ENCODE assay signal across 30 cellular contexts in the genomic region with DNA sequence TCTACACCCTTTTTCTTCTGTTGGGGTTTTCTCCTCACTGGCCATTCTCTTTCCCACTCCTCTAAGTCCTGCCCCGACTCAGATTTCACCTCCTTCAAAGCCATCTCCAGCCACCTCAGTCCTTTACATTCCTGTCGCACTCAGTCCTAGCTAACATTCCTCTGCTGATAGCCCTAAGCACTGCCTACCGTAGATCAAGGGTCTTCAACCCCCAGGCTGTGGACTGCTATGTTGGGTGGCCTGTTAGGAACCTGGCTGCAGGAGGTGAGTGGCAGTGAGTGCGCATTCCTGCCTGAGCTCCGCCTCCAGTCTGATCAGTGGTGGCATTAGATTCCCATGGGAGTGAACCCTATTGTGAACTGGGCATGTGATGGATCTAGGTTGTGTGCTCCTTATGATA. TPM values are rescaled to one million over a fixed set of nuclear protein-coding genes. Genes with fewer than 3 reads are reported as not detected.
A peak's percentile ranks its signal among the peaks of the same experiment; 100 is the strongest.
DNase-seq lines count a peak whose midpoint lies in the region; ATAC-seq and TF ChIP-seq lines count a peak whose summit lies in the region.
"Had no signal": no experiment of that assay in that cellular context is flagged by ENCODE, and none has a peak within 500 bp of the region (broad histone marks: within the 10 kb centered on the region; RNA-seq: fewer than 3 reads in every experiment).

No MANE protein-coding gene starts in this region.

- no peak overlapping the region for H3K9ac ChIP-seq in subcutaneous abdominal adipose tissue (ENCODE audit: low read length in 5 of 5)
- H3K9ac ChIP-seq: BLaER1, SK-N-SH had no signal

- no peak overlapping the region for H3K4me3 ChIP-seq in CD4-positive, alpha-beta memory T cell (ENCODE audit: low read length in 2 of 2)
- no peak overlapping the region for H3K4me3 ChIP-seq in subcutaneous abdominal adipose tissue (ENCODE audit: low read depth in 1 of 5, low read length in 5 of 5)
- H3K4me3 ChIP-seq in sigmoid colon: no peak overlapping the region
- H3K4me3 ChIP-seq: BLaER1, testis had no signal

- no peak overlapping the region for H3K4me3 Mint-ChIP-seq in CD4-positive, alpha-beta memory T cell
- H3K4me3 Mint-ChIP-seq in WTC11 (no peak overlapping the region), nephron (no peak overlapping the region)
- H3K4me3 Mint-ChIP-seq: activated CD4-positive, alpha-beta memory T cell treated with anti-CD3 and anti-CD28 coated beads, Interleukin-2, amount 10 ng/mL, durations not matched to agents 7 days and 5 days; activated naive CD8-positive, alpha-beta T cell; effector memory CD8-positive, alpha-beta T cell; T-helper 1 cell treated with Interleukin-12 subunit alpha and Interleukin-12 subunit beta and Interleukin-4 antibody, amounts not matched to agents 30 μg/mL and 1 μg/mL, for 36 hours had no signal

- H3K27me3 Mint-ChIP-seq in CD4-positive, alpha-beta memory T cell: no peaks in the 10 kb centered on the region
- H3K27me3 Mint-ChIP-seq in WTC11 (ENCODE audit: low read depth) (no peaks in the 10 kb centered on the region), nephron (ENCODE audit: low read depth) (no peaks in the 10 kb centered on the region)
- H3K27me3 Mint-ChIP-seq: activated CD4-positive, alpha-beta memory T cell treated with anti-CD3 and anti-CD28 coated beads, Interleukin-2, amount 10 ng/mL, durations not matched to agents 7 days and 5 days; activated naive CD8-positive, alpha-beta T cell; effector memory CD8-positive, alpha-beta T cell had no signal

- no peak for DNase-seq in CD4-positive, alpha-beta memory T cell
- DNase-seq in WTC11 (ENCODE audit: low spot score): no peak
- DNase-seq in activated gamma-delta T cell (lab: John Stamatoyannopoulos, UW): no peak
- DNase-seq in hepatic stellate cell (ENCODE audit: low spot score): no peak
- DNase-seq in sigmoid colon: no peak
- DNase-seq: activated CD4-positive, alpha-beta memory T cell treated with anti-CD3 and anti-CD28 coated beads, Interleukin-2, amount 10 ng/mL, durations not matched to agents 7 days and 5 days; activated CD4-positive, CD25-positive, alpha-beta regulatory T cell treated with anti-CD3 and anti-CD28 coated beads, Interleukin-2, amount 50 U/mL, for 72 hours; activated CD8-positive, alpha-beta memory T cell treated with anti-CD3 and anti-CD28 coated beads, Interleukin-2, amount 50 U/mL, for 4 hours; Caco-2; central memory CD4-positive, alpha-beta T cell; cortex of kidney; DMS79; effector memory CD8-positive, alpha-beta T cell; GDM1; Kasumi-1; NCI-H1417; NCI-H2029; NCI-H524 treated with DMSO at 0.1 percent for 48 hours; PC-3; retina; SK-N-SH; small intestine; stimulated activated naive CD4-positive, alpha-beta T cell; testis had no signal

- no peak for ATAC-seq in WTC11
- ATAC-seq: effector memory CD8-positive, alpha-beta T cell; left ventricle myocardium superior; PC-3 had no signal

- H3K27ac ChIP-seq in CD4-positive, alpha-beta memory T cell (ENCODE audit: low read depth, low read length): no peak overlapping the region
- H3K27ac ChIP-seq in subcutaneous abdominal adipose tissue (ENCODE audit: low read depth, low read length) (peak overlapping the region; percentile 76), sigmoid colon (no peak overlapping the region)
- H3K27ac ChIP-seq: BLaER1, testis had no signal

- peaks cover 3 to 27% (median 10%) of the 10 kb centered on the region in 4 donors for H3K4me1 Mint-ChIP-seq in CD4-positive, alpha-beta memory T cell
- peaks cover 19% of the 10 kb centered on the region for H3K4me1 Mint-ChIP-seq in WTC11
- H3K4me1 Mint-ChIP-seq in nephron: peaks cover 32% of the 10 kb centered on the region
- H3K4me1 Mint-ChIP-seq: activated CD4-positive, alpha-beta memory T cell treated with anti-CD3 and anti-CD28 coated beads, Interleukin-2, amount 10 ng/mL, durations not matched to agents 7 days and 5 days had no signal

- peaks cover 25 to 48% of the 10 kb centered on the region in 2 donors for H3K36me3 Mint-ChIP-seq in CD4-positive, alpha-beta memory T cell
- H3K36me3 Mint-ChIP-seq in WTC11 (peaks cover 45% of the 10 kb centered on the region), nephron (ENCODE audit: low read depth) (peaks cover 57% of the 10 kb centered on the region)

- intact Hi-C loops in CD4-positive, alpha-beta memory T cell (cut with micrococcal nuclease): no loop called here
- intact Hi-C loops in sigmoid colon (cut with DNase I): no loop called here

- no peak for TF ChIP-seq POLR2A in sigmoid colon (IDR thresholded peaks at IDR 0.05)

- no peaks in the 10 kb centered on the region for H3K9me3 Mint-ChIP-seq in CD4-positive, alpha-beta memory T cell
- H3K9me3 Mint-ChIP-seq in WTC11 (no peaks in the 10 kb centered on the region), nephron (no peaks in the 10 kb centered on the region)
- H3K9me3 Mint-ChIP-seq: activated CD4-positive, alpha-beta memory T cell treated with anti-CD3 and anti-CD28 coated beads, Interleukin-2, amount 10 ng/mL, durations not matched to agents 7 days and 5 days; effector memory CD8-positive, alpha-beta T cell; T-helper 1 cell treated with Interleukin-12 subunit alpha and Interleukin-12 subunit beta and Interleukin-4 antibody, amounts not matched to agents 30 μg/mL and 1 μg/mL, for 36 hours had no signal

- peaks cover 38% of the 10 kb centered on the region for H3K36me3 ChIP-seq in CD4-positive, alpha-beta memory T cell (ENCODE audit: insufficient read depth, low read length)
- H3K36me3 ChIP-seq in subcutaneous abdominal adipose tissue (ENCODE audit: control insufficient read depth in 5 of 5, insufficient read depth in 5 of 5, low read length in 5 of 5): peaks cover 7 to 77% (median 71%) of the 10 kb centered on the region in 5 donors
- H3K36me3 ChIP-seq in sigmoid colon: peaks cover 25 to 53% (median 45%) of the 10 kb centered on the region in 4 donors

- no peak for TF ChIP-seq CTCF in WTC11 (IDR thresholded peaks at IDR 0.05)
- TF ChIP-seq CTCF in nephron (IDR thresholded peaks at IDR 0.05; ENCODE audit: unreplicated experiment in 3 of 3): no peak
- TF ChIP-seq CTCF in sigmoid colon (IDR thresholded peaks at IDR 0.05): no peak

- H3K27ac Mint-ChIP-seq in CD4-positive, alpha-beta memory T cell: peak overlapping the region in 4 of 7 donors; percentile 5 to 46 (median 25)
- peak overlapping the region; percentile 15 for H3K27ac Mint-ChIP-seq in WTC11
- peak overlapping the region in 2 of 3 experiments; percentile 48 to 65 for H3K27ac Mint-ChIP-seq in nephron
- H3K27ac Mint-ChIP-seq: activated CD4-positive, alpha-beta memory T cell treated with anti-CD3 and anti-CD28 coated beads, Interleukin-2, amount 10 ng/mL, durations not matched to agents 7 days and 5 days; activated naive CD8-positive, alpha-beta T cell; T-helper 1 cell treated with Interleukin-12 subunit alpha and Interleukin-12 subunit beta and Interleukin-4 antibody, amounts not matched to agents 30 μg/mL and 1 μg/mL, for 36 hours had no signal

- 96 to 97% methylated on average over 5 of the region's 5 CpGs for WGBS in sigmoid colon, 2 donors

- H3K4me1 ChIP-seq in CD4-positive, alpha-beta memory T cell (ENCODE audit: insufficient read depth, low read length): peaks cover 4% of the 10 kb centered on the region
- H3K4me1 ChIP-seq in subcutaneous abdominal adipose tissue (ENCODE audit: control insufficient read depth in 5 of 5, insufficient read depth in 5 of 5, low read length in 5 of 5): peaks cover 1 to 55% (median 36%) of the 10 kb centered on the region in 5 donors
- H3K4me1 ChIP-seq in sigmoid colon: peaks cover 0 to 21% (median 19%) of the 10 kb centered on the region in 4 donors
- H3K4me1 ChIP-seq: Caco-2 had no signal

- TF ChIP-seq EP300 in sigmoid colon (IDR thresholded peaks at IDR 0.05): no peak

- POLR2A ChIA-PET in CD4-positive, alpha-beta memory T cell (lab: Charles Lee; ENCODE audit: partially characterized antibody): no interaction called here
- POLR2A ChIA-PET in WTC11 (lab: Charles Lee): no interaction called here

- H3K9me3 ChIP-seq in CD4-positive, alpha-beta memory T cell (ENCODE audit: control insufficient read depth in 1 of 2, low read length in 2 of 2): no peaks in the 10 kb centered on the region
- no peaks in the 10 kb centered on the region for H3K9me3 ChIP-seq in subcutaneous abdominal adipose tissue (ENCODE audit: control insufficient read depth in 5 of 5, low read length in 5 of 5)
- no peaks in the 10 kb centered on the region for H3K9me3 ChIP-seq in sigmoid colon
- H3K9me3 ChIP-seq: BLaER1, Caco-2, SK-N-SH, testis had no signal

- CTCF ChIA-PET in CD4-positive, alpha-beta memory T cell (lab: Charles Lee; ENCODE audit: partially characterized antibody): interaction anchor here (3.1 kb wide), 1 partner anchor 11 kb away, joined by 9 read pairs; the partner anchor contains the start of gene PFKFB3
- CTCF ChIA-PET in WTC11 (lab: Charles Lee): interaction anchor here (1.0 to 1.3 kb wide), 2 partner anchors 11 to 188 kb away, joined by 3 to 7 read pairs; partner anchors contain the start of gene PFKFB3

- no peaks in the 10 kb centered on the region for H3K27me3 ChIP-seq in CD4-positive, alpha-beta memory T cell (ENCODE audit: insufficient read depth, low read length)
- H3K27me3 ChIP-seq in subcutaneous abdominal adipose tissue (ENCODE audit: control insufficient read depth in 5 of 5, insufficient read depth in 4 of 5, low read length in 5 of 5): no peaks in the 10 kb centered on the region
- H3K27me3 ChIP-seq in sigmoid colon: no peaks in the 10 kb centered on the region
- H3K27me3 ChIP-seq: BLaER1, testis had no signal

TF ChIP-seq in WTC11, 78 proteins besides CTCF, POLR2A, EP300 and RAD21 (continues in another document):
- TF ChIP-seq PRRX2 (CRISPR knock-in tag; IDR thresholded peaks at IDR 0.05) (no peak), TEAD1 (CRISPR knock-in tag; IDR thresholded peaks at IDR 0.05) (no peak), GRHL2 (CRISPR knock-in tag; IDR thresholded peaks at IDR 0.05; ENCODE audit: insufficient replicate concordance, severe bottlenecking) (no peak)

RNA-seq across cellular contexts. Expression of gene PFKFB3, which starts 11.2 kb away (rescaled TPM):
- 10 to 100 TPM; 55.7 to 67.1 TPM for total RNA-seq in CD4-positive, alpha-beta memory T cell
- polyA plus RNA-seq in CD4-positive, alpha-beta memory T cell: 10 to 100 TPM; 11.8 to 16.0 TPM
- total RNA-seq in WTC11 (2021) (30.6 to 42.5 TPM (median 40.7 TPM) in 3 replicates), sigmoid colon (10 to 100 TPM; 24.5 to 29.3 (median 28.5) TPM)
- polyA plus RNA-seq in sigmoid colon: 10 to 100 TPM; 10.2 to 33.2 (median 13.9) TPM
